In the genomic region with DNA sequence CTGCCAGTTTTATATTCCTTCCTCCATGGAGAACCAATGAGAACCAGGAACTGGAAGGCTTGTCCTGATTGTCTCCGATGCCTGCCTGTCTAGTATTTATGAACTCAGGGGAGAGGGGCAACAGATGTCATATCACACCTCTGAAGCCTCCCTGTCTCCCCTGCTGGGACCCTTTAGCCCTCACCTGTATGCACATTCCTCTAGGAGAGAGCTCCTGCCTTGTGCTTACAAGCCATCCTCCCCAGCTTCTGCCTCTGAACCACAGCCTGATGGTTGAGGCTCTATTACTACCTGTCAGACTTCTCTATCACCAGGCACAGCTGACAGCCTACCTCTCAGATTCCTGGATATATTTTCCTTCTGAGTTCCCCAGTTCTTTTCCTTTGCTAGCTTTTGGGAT, we compare ENCODE assay signal across 27 cellular contexts. TPM values are rescaled to one million over a fixed set of nuclear protein-coding genes. Genes with fewer than 3 reads are reported as not detected.
"Had no signal": no experiment of that assay in that cellular context is flagged by ENCODE, and none has a peak within 500 bp of the region (broad histone marks: within the 10 kb centered on the region; RNA-seq: fewer than 3 reads in every experiment).

No MANE protein-coding gene starts in this region.

- H3K36me3 Mint-ChIP-seq: memory B cell; naive thymus-derived CD4-positive, alpha-beta T cell; stimulated activated effector memory CD8-positive, alpha-beta T cell treated with anti-CD3 and anti-CD28 coated beads, Interleukin-12 subunit alpha, Interleukin-12 subunit beta, amount 100 ng/mL, for 72 hours had no signal

- H3K4me3 Mint-ChIP-seq: activated naive CD8-positive, alpha-beta T cell treated with anti-CD3 and anti-CD28 coated beads for 36 hours; memory B cell; naive thymus-derived CD4-positive, alpha-beta T cell; neural crest cell; stimulated activated effector memory CD8-positive, alpha-beta T cell treated with anti-CD3 and anti-CD28 coated beads, Interleukin-12 subunit alpha, Interleukin-12 subunit beta, amount 100 ng/mL, for 72 hours had no signal

- H3K4me3 ChIP-seq: dorsolateral prefrontal cortex, esophagus squamous epithelium, gastroesophageal sphincter, mucosa of descending colon, right lobe of liver, vagina had no signal

- H3K27ac ChIP-seq: esophagus squamous epithelium, gastroesophageal sphincter, right lobe of liver, vagina, WERI-Rb-1 had no signal

- H3K4me1 ChIP-seq: gastroesophageal sphincter, vagina had no signal

- H3K9me3 Mint-ChIP-seq: activated naive CD8-positive, alpha-beta T cell treated with anti-CD3 and anti-CD28 coated beads for 36 hours; activated T-helper 2 cell treated with anti-CD3 and anti-CD28 coated beads, Interferon-gamma antibody, Interleukin-2, Interleukin-4, amounts not matched to agents 10 μg/mL and 5 μg/mL and 100 μg/mL, durations not matched to agents 14 hours and 24 hours and 36 hours; memory B cell; naive thymus-derived CD4-positive, alpha-beta T cell; neural crest cell; stimulated activated effector memory CD8-positive, alpha-beta T cell treated with anti-CD3 and anti-CD28 coated beads, Interleukin-12 subunit alpha, Interleukin-12 subunit beta, amount 100 ng/mL, for 72 hours had no signal

- DNase-seq: activated CD4-positive, alpha-beta T cell treated with anti-CD3 and anti-CD28 coated beads for 1 hour; activated CD4-positive, alpha-beta T cell treated with anti-CD3 and anti-CD28 coated beads, Interleukin-2, amount 50 U/mL, for 1 hour; activated naive CD4-positive, alpha-beta T cell; activated naive CD8-positive, alpha-beta T cell treated with anti-CD3 and anti-CD28 coated beads for 36 hours; activated T-cell treated with anti-CD3 and anti-CD28 coated beads, Interleukin-2, amount 50 U/mL, for 1 hour; central memory CD4-positive, alpha-beta T cell; esophagus squamous epithelium; head of caudate nucleus; hypothalamus; naive thymus-derived CD4-positive, alpha-beta T cell; occipital lobe; stimulated activated CD4-positive, alpha-beta T cell treated with anti-CD3 and anti-CD28 coated beads, Interleukin-2, amount 100 ng/mL, for 24 hours; trophoblast cell; WERI-Rb-1 had no signal

- FAIRE-seq: astrocyte, small intestine had no signal

- H3K9me3 ChIP-seq: esophagus squamous epithelium, gastroesophageal sphincter, mucosa of descending colon, right lobe of liver, vagina had no signal

- H3K36me3 ChIP-seq: esophagus squamous epithelium, gastroesophageal sphincter, right lobe of liver, vagina, WERI-Rb-1 had no signal

- H3K27ac Mint-ChIP-seq: activated naive CD8-positive, alpha-beta T cell treated with anti-CD3 and anti-CD28 coated beads for 36 hours; activated T-helper 2 cell treated with anti-CD3 and anti-CD28 coated beads, Interferon-gamma antibody, Interleukin-2, Interleukin-4, amounts not matched to agents 10 μg/mL and 5 μg/mL and 100 μg/mL, durations not matched to agents 14 hours and 24 hours and 36 hours; memory B cell; stimulated activated effector memory CD8-positive, alpha-beta T cell treated with anti-CD3 and anti-CD28 coated beads, Interleukin-12 subunit alpha, Interleukin-12 subunit beta, amount 100 ng/mL, for 72 hours had no signal

- H3K27me3 ChIP-seq: dorsolateral prefrontal cortex, right lobe of liver, vagina had no signal

- ATAC-seq: gastroesophageal sphincter; naive thymus-derived CD4-positive, alpha-beta T cell; stimulated activated effector memory CD8-positive, alpha-beta T cell treated with anti-CD3 and anti-CD28 coated beads, Interleukin-12 subunit alpha, Interleukin-12 subunit beta, amount 100 ng/mL, for 72 hours had no signal

RNA-seq across cellular contexts. Expression of a gene that starts 5.9 kb away (rescaled TPM):
- polyA plus RNA-seq: naive thymus-derived CD4-positive, alpha-beta T cell had no signal

RNA-seq across cellular contexts. Expression of a gene that starts 40.3 kb away (rescaled TPM):
- total RNA-seq: neural crest cell, occipital lobe had no signal

RNA-seq across cellular contexts. Expression of a gene that starts 52.5 kb away (rescaled TPM):
- total RNA-seq: activated T-helper 2 cell treated with anti-CD3 and anti-CD28 coated beads, Interferon-gamma antibody, Interleukin-2, Interleukin-4, amounts not matched to agents 10 μg/mL and 5 μg/mL and 100 μg/mL, durations not matched to agents 14 hours and 24 hours and 36 hours; astrocyte; gastroesophageal sphincter; mucosa of descending colon; neural crest cell; right lobe of liver; T-helper 2 cell treated with Interferon-gamma antibody and Interleukin-4, amounts not matched to agents 100 ng/mL and 5 ng/mL, for 36 hours; temporal lobe; vagina had no signal
- polyA plus RNA-seq: naive thymus-derived CD4-positive, alpha-beta T cell had no signal
